ENCODE assay signal across 21 cellular contexts in the genomic region with DNA sequence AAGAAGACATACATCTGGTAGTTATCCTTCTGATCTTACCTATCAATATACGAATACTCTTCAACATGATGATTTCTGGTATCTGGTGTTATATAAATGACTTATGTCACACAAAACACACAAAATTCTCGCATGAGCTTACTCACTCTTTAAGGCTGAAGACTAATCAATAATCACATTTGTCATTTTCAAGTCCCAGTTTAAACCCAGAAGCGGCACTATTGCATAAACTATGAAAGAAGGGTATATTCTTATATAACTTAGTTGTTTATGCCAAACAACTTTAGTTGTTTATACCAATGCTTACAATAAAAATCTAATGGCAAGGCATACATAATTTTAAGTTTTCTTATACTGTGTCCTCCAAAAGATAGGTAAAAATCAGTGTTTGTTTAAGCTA.
"Had no signal": no experiment of that assay in that cellular context is flagged by ENCODE, and none has a peak within 500 bp of the region (broad histone marks: within the 10 kb centered on the region; RNA-seq: fewer than 3 reads in every experiment).

No MANE protein-coding gene starts in this region.

- H3K4me3 ChIP-seq: coronary artery, dorsolateral prefrontal cortex, esophagus muscularis mucosa, gastroesophageal sphincter, heart left ventricle, hepatocyte, left ventricle myocardium inferior, lower lobe of right lung, mucosa of descending colon had no signal

- DNase-seq: dermis blood vessel endothelial cell; dorsolateral prefrontal cortex; effector CD4-positive, alpha-beta T cell; effector memory CD4-positive, alpha-beta T cell; foreskin keratinocyte; heart left ventricle; hypothalamus; immature natural killer cell; islet precursor cell; left cardiac atrium; left ventricle myocardium inferior; lower lobe of right lung; mesenchymal stem cell; mucosa of descending colon; naive B cell had no signal

- ATAC-seq: foreskin keratinocyte, gastroesophageal sphincter, heart left ventricle, left cardiac atrium, lower lobe of right lung, mucosa of descending colon had no signal

- FAIRE-seq: colon, endothelial cell of umbilical vein had no signal

- H3K79me2 ChIP-seq: hepatocyte had no signal

- H2AFZ ChIP-seq: hepatocyte had no signal

- H3K36me3 ChIP-seq: esophagus muscularis mucosa, gastroesophageal sphincter, heart left ventricle, left ventricle myocardium inferior, lower lobe of right lung had no signal

- H3K4me1 ChIP-seq: esophagus muscularis mucosa, foreskin keratinocyte, gastroesophageal sphincter, heart left ventricle, left ventricle myocardium inferior, lower lobe of right lung had no signal

- H3K4me2 ChIP-seq: hepatocyte had no signal

- H3K9me3 ChIP-seq: esophagus muscularis mucosa, gastroesophageal sphincter, heart left ventricle, left ventricle myocardium inferior, lower lobe of right lung, mucosa of descending colon had no signal

- H3K27me3 ChIP-seq: dorsolateral prefrontal cortex, esophagus muscularis mucosa, foreskin keratinocyte, gastroesophageal sphincter, heart left ventricle, hepatocyte had no signal

- H3K27ac ChIP-seq: coronary artery, dorsolateral prefrontal cortex, esophagus muscularis mucosa, foreskin keratinocyte, gastroesophageal sphincter, heart left ventricle, hepatocyte, left ventricle myocardium inferior, lower lobe of right lung had no signal
